In the genomic region with DNA sequence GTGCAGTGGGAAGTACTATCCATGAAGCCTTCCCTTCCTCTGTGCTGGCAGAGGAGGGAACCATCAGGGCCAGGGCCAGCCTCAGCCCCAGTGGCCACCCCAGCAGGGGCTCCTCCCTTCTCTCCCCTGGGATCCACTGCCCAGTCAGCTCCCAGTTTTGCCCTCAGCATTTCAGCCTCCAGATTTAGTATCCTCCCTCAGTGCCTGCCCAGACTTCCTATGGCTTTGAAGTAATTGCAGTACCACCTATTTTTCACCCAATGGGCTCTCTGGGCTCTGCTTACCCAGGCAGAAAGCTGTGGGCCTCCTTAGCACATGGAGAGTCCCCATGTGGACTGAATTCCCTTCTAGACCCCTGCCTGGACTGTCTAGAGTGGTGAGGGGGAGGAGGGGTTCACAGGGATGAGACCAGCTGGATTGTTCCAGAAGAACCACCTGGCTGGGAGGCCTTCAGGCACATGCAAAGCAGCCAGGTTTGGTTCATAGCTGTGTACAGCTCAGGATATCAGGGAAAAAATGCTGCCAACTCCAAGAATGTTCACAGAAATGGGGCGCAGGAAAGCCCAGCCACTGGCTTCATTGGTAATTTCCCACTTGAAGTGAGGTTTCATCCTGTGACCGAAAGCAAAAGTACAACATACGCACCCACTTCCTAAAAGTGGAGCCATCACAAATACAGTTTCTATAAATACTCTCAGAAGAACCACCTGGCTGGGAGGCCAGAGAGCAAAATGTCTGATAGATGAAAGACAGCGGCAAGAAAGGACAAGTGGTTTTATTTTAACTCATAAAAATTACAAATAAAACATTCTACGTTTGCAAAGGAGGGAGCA, we compare ENCODE assay signal across 8 cellular contexts.
A peak's percentile ranks its signal among the peaks of the same experiment; 100 is the strongest.
DNase-seq lines count a peak whose midpoint lies in the region; ATAC-seq, FAIRE-seq and TF ChIP-seq lines count a peak whose summit lies in the region.

No MANE protein-coding gene starts in this region.

- H3K4me3 ChIP-seq in GM08714 (ENCODE audit: low read length), result peak overlapping the region; percentile 29; the same call in 1 of the 2 replicates

- H3K27ac ChIP-seq in cingulate gyrus (ENCODE audit: low read depth, low read length), result peak overlapping the region; percentile 67

- no peak for FAIRE-seq in H54 (lab: Jason Lieb, UNC)

- ATAC-seq in GM21360 (IDR thresholded peaks at IDR 0.05; ENCODE audit: unreplicated experiment), result peak; percentile 59
- peak; percentile 61 for ATAC-seq in HG03521 (IDR thresholded peaks at IDR 0.05; ENCODE audit: unreplicated experiment)

- no peak for TF ChIP-seq POLR2A in H54 (IDR thresholded peaks at IDR 0.05; ENCODE audit: low read depth, low read length)

- DNase-seq in stimulated activated CD4-positive, alpha-beta T cell treated with anti-CD3 and anti-CD28 coated beads, Interleukin-4, amount 100 ng/mL, for 24 hours, result peak; percentile 36
- no peak for DNase-seq in NCI-H187 (lab: John Stamatoyannopoulos, UW)
- DNase-seq in hepatic stellate cell (ENCODE audit: low spot score), result no peak
- no peak for DNase-seq in H54 (ENCODE audit: insufficient read length, low spot score)
